In genomic region chr3:111076732-111077131, GRCh38 we compare ENCODE assay signal across 16 cellular contexts. TPM values are rescaled to one million over a fixed set of nuclear protein-coding genes. Genes with fewer than 3 reads are reported as not detected.
DNase-seq lines count a peak whose midpoint lies in the region; ATAC-seq and TF ChIP-seq lines count a peak whose summit lies in the region.
"Had no signal": no experiment of that assay in that cellular context is flagged by ENCODE, and none has a peak within 500 bp of the region (broad histone marks: within the 10 kb centered on the region; RNA-seq: fewer than 3 reads in every experiment).

No MANE protein-coding gene starts in this region.

- H3K27me3 Mint-ChIP-seq in nephron progenitor cell (ENCODE audit: low read depth, poor library complexity), result no peaks in the 10 kb centered on the region

- ATAC-seq in HCT116 (no peak), left ventricle myocardium superior (no peak)
- ATAC-seq: CD8-positive, alpha-beta T cell; GM12878 had no signal

- DNase-seq in HCT116 (ENCODE audit: low read depth, low spot score) (no peak), nephron progenitor cell (peak; percentile 14), medulla oblongata (ENCODE audit: extremely low spot score) (no peak), left ventricle myocardium superior (no peak), SW480 (ENCODE audit: low spot score) (no peak)
- DNase-seq in stimulated activated CD4-positive, alpha-beta T cell treated with anti-CD3 and anti-CD28 coated beads, Interleukin-4, amount 100 ng/mL, for 1 hour, result no peak
- DNase-seq: CD8-positive, alpha-beta T cell; DMS79 treated with DMSO at 0.1 percent for 48 hours; GDM1; Kasumi-1; NCI-H1105; NCI-H1694 treated with DMSO at 0.1 percent for 48 hours; NCI-H345; NCI-H526 had no signal

- H3K9me3 Mint-ChIP-seq in nephron progenitor cell, result no peaks in the 10 kb centered on the region
- H3K9me3 Mint-ChIP-seq: CD8-positive, alpha-beta T cell had no signal

- no peak for TF ChIP-seq CTCF in HCT116 (IDR thresholded peaks at IDR 0.05 in 2 of 3, conservative IDR thresholded peaks at IDR 0.05 in 1 of 3; ENCODE audit: borderline replicate concordance in 1 of 3, insufficient read depth in 1 of 3, low read depth in 2 of 3, low read length in 2 of 3)
- no peak for TF ChIP-seq CTCF in WI38 (IDR thresholded peaks at IDR 0.05; ENCODE audit: low read depth, low read length)
- no peak for TF ChIP-seq CTCF in nephron progenitor cell (IDR thresholded peaks at IDR 0.05)

- no peak overlapping the region for H3K4me3 ChIP-seq in HCT116 (replicated peaks in 1 of 2; ENCODE audit: low read depth in 1 of 2, low read length in 2 of 2)
- H3K4me3 ChIP-seq in WI38 (ENCODE audit: low read depth, low read length), result peak overlapping the region; percentile 21; the same call in 1 of the 2 replicates
- H3K4me3 ChIP-seq: GM12878 had no signal

- POLR2A ChIA-PET in HCT116 (lab: Charles Lee), result no interaction called here

- no peaks in the 10 kb centered on the region for H3K36me3 Mint-ChIP-seq in nephron progenitor cell (ENCODE audit: low read depth)
- H3K36me3 Mint-ChIP-seq: CD8-positive, alpha-beta T cell had no signal

- H3K27ac Mint-ChIP-seq in nephron progenitor cell, result no peak overlapping the region
- H3K27ac Mint-ChIP-seq: CD8-positive, alpha-beta T cell had no signal

- peaks cover 98% of the 10 kb centered on the region for H3K79me2 ChIP-seq in HCT116 (ENCODE audit: insufficient read depth, low read length)

- no peak overlapping the region for H3K9ac ChIP-seq in HCT116 (ENCODE audit: low read length)

- RAD21 ChIA-PET in HCT116 (lab: Charles Lee; ENCODE audit: low non-redundant PET in 1 of 2, low total read pairs in 2 of 2, uncharacterized antibody in 2 of 2, unreplicated experiment in 2 of 2), result no interaction called here

- intact Hi-C loops in HCT116 (cut with micrococcal nuclease), result loop anchor here (10.0 kb wide), 4 partner anchors 258 to 1272 kb away; no protein-coding TSS in a partner anchor
- intact Hi-C loops in left ventricle myocardium superior (cut with micrococcal nuclease), result no loop called here

- H3K9me2 ChIP-seq in HCT116 (ENCODE audit: insufficient read depth), result no peaks in the 10 kb centered on the region

- CTCF ChIA-PET in HCT116 (lab: Charles Lee), result no interaction called here

- TF ChIP-seq POLR2A in HCT116 (IDR thresholded peaks at IDR 0.05; ENCODE audit: borderline replicate concordance, extremely low read depth, insufficient read depth, insufficient read length), result no peak

- no peak overlapping the region for H3K4me3 Mint-ChIP-seq in nephron progenitor cell
- H3K4me3 Mint-ChIP-seq: CD8-positive, alpha-beta T cell had no signal

- no peak overlapping the region for H3K4me2 ChIP-seq in HCT116 (ENCODE audit: low read length)

- no peaks in the 10 kb centered on the region for H3K27me3 ChIP-seq in HCT116 (ENCODE audit: insufficient read depth, low read length)

- peak overlapping the region; percentile 17; the same call in 1 of the 2 replicates for H3K27ac ChIP-seq in HCT116 (ENCODE audit: low read depth, low read length)

- no peak for TF ChIP-seq RAD21 in HCT116 (IDR thresholded peaks at IDR 0.05; ENCODE audit: low read depth)

- H3K4me1 Mint-ChIP-seq in nephron progenitor cell, result peaks cover 40% of the 10 kb centered on the region

- no peaks in the 10 kb centered on the region for H3K9me3 ChIP-seq in HCT116 (ENCODE audit: control insufficient read depth in 1 of 2, insufficient read depth in 1 of 2, low read depth in 1 of 2, low read length in 2 of 2)

- H4K20me1 ChIP-seq in HCT116 (ENCODE audit: insufficient read depth), result no peaks in the 10 kb centered on the region

- no peaks in the 10 kb centered on the region for H3K36me3 ChIP-seq in HCT116 (ENCODE audit: control insufficient read depth in 1 of 2, insufficient read depth in 2 of 2, low read length in 2 of 2)

- H3K4me1 ChIP-seq in HCT116 (ENCODE audit: control insufficient read depth in 1 of 2, insufficient read depth in 2 of 2, low read length in 2 of 2), result peaks cover 37 to 80% of the 10 kb centered on the region in 2 experiments; a peak in 3 of 4 replicates

- H2AFZ ChIP-seq in HCT116 (ENCODE audit: low read depth, low read length, poor library complexity, severe bottlenecking), result no peak overlapping the region

- no TSS peak for BruUV-seq in HCT116 (replicated peaks; lab: Mats Ljungman, UMichigan)

TF ChIP-seq in HCT116, 20 proteins besides CTCF, POLR2A, EP300 and RAD21:
- TF ChIP-seq POLR2AphosphoS5 (IDR thresholded peaks at IDR 0.05; ENCODE audit: low read depth, low read length), result no peak
- TF ChIP-seq JUND (IDR thresholded peaks at IDR 0.05), result no peak
- no peak for TF ChIP-seq TCF7L2 (IDR thresholded peaks at IDR 0.05; ENCODE audit: borderline replicate concordance, extremely low read depth, insufficient read depth, insufficient read length)
- TF ChIP-seq, protein P1, sequence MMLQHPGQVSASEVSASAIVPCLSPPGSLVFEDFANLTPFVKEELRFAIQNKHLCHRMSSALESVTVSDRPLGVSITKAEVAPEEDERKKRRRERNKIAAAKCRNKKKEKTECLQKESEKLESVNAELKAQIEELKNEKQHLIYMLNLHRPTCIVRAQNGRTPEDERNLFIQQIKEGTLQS (IDR thresholded peaks at IDR 0.05), result no peak
- no peak for TF ChIP-seq EZH2 (IDR thresholded peaks at IDR 0.05)
- TF ChIP-seq SRF (IDR thresholded peaks at IDR 0.05; ENCODE audit: low read depth), result no peak
- TF ChIP-seq ZNF274 (IDR thresholded peaks at IDR 0.05; ENCODE audit: low read depth, low read length), result no peak
- TF ChIP-seq EZH2phosphoT487 (IDR thresholded peaks at IDR 0.05; ENCODE audit: borderline replicate concordance), result no peak
- no peak for TF ChIP-seq CBX3 (IDR thresholded peaks at IDR 0.05; ENCODE audit: low read depth)

RNA-seq across cellular contexts. Expression of gene NECTIN3, which starts 5.1 kb away (rescaled TPM):
- 93.6 TPM for total RNA-seq in HCT116 (2021; ENCODE audit: unreplicated experiment)
- polyA plus RNA-seq in HCT116 (2012), result 20.2 and 31.6 TPM in 2 replicates
- 9.1 TPM for total RNA-seq in left ventricle myocardium superior
- polyA plus RNA-seq: GM12878 had no signal
